Comparison of ENCODE assay signal across 8 cellular contexts in genomic region chr9:93096131-93096802, GRCh38. TPM values are rescaled to one million over a fixed set of nuclear protein-coding genes. Genes with fewer than 3 reads are reported as not detected.
DNase-seq lines count a peak whose midpoint lies in the region; ATAC-seq and TF ChIP-seq lines count a peak whose summit lies in the region.

Gene CARD19, plus strand, starts transcription at chr9:93096217. Its CDS starts 129 bp downstream, at chr9:93096346.

- H3K36me3 ChIP-seq in SJSA1, result peaks cover 4% of the 10 kb centered on the region
- H3K36me3 ChIP-seq in brain microvascular endothelial cell (replicated peaks), result no peaks in the 10 kb centered on the region

- no peak for TF ChIP-seq CTCF in brain microvascular endothelial cell (IDR thresholded peaks at IDR 0.05; ENCODE audit: low read depth, low read length, missing control alignments)

- in situ Hi-C loops in brain microvascular endothelial cell (cut with HindIII; ENCODE audit: low pct_ligation_motif_present, low sequenced_read_pairs), result no loop called here

- H3K4me3 ChIP-seq in SJSA1, result peak within 1 kb of the TSS; percentile 99
- H3K4me3 ChIP-seq in brain microvascular endothelial cell (ENCODE audit: low read depth, low read length), result peak within 1 kb of the TSS; percentile 66
- H3K4me3 ChIP-seq in iPS-18c (ENCODE audit: insufficient read depth, low read depth, low read length), result peak within 1 kb of the TSS; percentile 83
- peak within 1 kb of the TSS; percentile 81 for H3K4me3 ChIP-seq in skeletal muscle cell (ENCODE audit: low read depth, low read length)

- peaks cover 3% of the 10 kb centered on the region; the same call in 1 of the 2 replicates for H3K9me3 ChIP-seq in SJSA1 (replicated peaks)
- H3K9me3 ChIP-seq in iPS-18c (ENCODE audit: control insufficient read depth, insufficient read depth, low read length), result peaks cover 2% of the 10 kb centered on the region

- ATAC-seq in GM18517 (IDR thresholded peaks at IDR 0.05; ENCODE audit: unreplicated experiment) (peak; percentile 39), HG03066 (IDR thresholded peaks at IDR 0.05; ENCODE audit: low read depth, unreplicated experiment) (peak; percentile 42)

- H3K27me3 ChIP-seq in SJSA1 (replicated peaks) (no peaks in the 10 kb centered on the region), brain microvascular endothelial cell (replicated peaks) (no peaks in the 10 kb centered on the region)

- peaks cover 38% of the 10 kb centered on the region for H3K4me1 ChIP-seq in SJSA1 (replicated peaks)

- H3K27ac ChIP-seq in SJSA1, result peak within 1 kb of the TSS; percentile 80
- H3K27ac ChIP-seq in brain microvascular endothelial cell, result peak within 1 kb of the TSS; percentile 74

- DNase-seq in A172 (ENCODE audit: low spot score) (peak; percentile 33), SJSA1 (ENCODE audit: low read depth in 1 of 2, low spot score in 2 of 2) (peak in 1 of 2 experiments; percentile 54), brain microvascular endothelial cell (no peak), skeletal muscle cell (ENCODE audit: low read depth) (no peak), UCSD-AML1 (lab: John Stamatoyannopoulos, UW; ENCODE audit: unreplicated experiment) (no peak)

RNA-seq across cellular contexts. Expression of gene CARD19, which starts in this region (rescaled TPM):
- 51.7 and 74.8 TPM in 2 replicates for total RNA-seq in A172 (2014; rRNA removed; shearing (Covaris generic))
- 33.3 and 41.5 TPM in 2 replicates for total RNA-seq in SJSA1 (2014; rRNA removed; shearing (Covaris generic))
